In genomic region chr5:34523382-34523716, GRCh38 we compare ENCODE assay signal across 11 cellular contexts.
DNase-seq lines count a peak whose midpoint lies in the region; ATAC-seq and TF ChIP-seq lines count a peak whose summit lies in the region.
"Had no signal": no experiment of that assay in that cellular context is flagged by ENCODE, and none has a peak within 500 bp of the region (broad histone marks: within the 10 kb centered on the region; RNA-seq: fewer than 3 reads in every experiment).

No MANE protein-coding gene starts in this region.

- POLR2A ChIA-PET in PC-3 (lab: Charles Lee; ENCODE audit: unreplicated experiment) = interaction anchor here (0.6 kb wide), 1 partner anchor 105 kb away, joined by 4 read pairs; no protein-coding TSS in a partner anchor

- WGBS in hepatocyte (ENCODE audit: low lambda C conversion rate, missing lambda C conversion rate) = 4% methylated on average over 1 of the region's 1 CpG

- peaks cover 8% of the 10 kb centered on the region for H3K4me1 Mint-ChIP-seq in activated T-helper 1 cell treated with anti-CD3 and anti-CD28 coated beads, Interleukin-12 subunit alpha, Interleukin-12 subunit beta, Interleukin-2, Interleukin-4 antibody, amounts not matched to agents 30 ng/mL and 10 ng/mL and 1 ng/mL, durations not matched to agents 14 hours and 24 hours and 36 hours (ENCODE audit: low read depth)

- no peaks in the 10 kb centered on the region for H3F3A ChIP-seq in PC-3 (ENCODE audit: low read length, unreplicated experiment)

- H3K4me3 ChIP-seq in BLaER1 (no peak overlapping the region), PC-3 (ENCODE audit: low read length) (no peak overlapping the region), hepatocyte (no peak overlapping the region)
- H3K4me3 ChIP-seq: skin epidermis, upper lobe of left lung had no signal

- H3K4me1 ChIP-seq in BLaER1 (peaks cover 32% of the 10 kb centered on the region), PC-3 (ENCODE audit: insufficient read depth, low read length) (peaks cover 46% of the 10 kb centered on the region), hepatocyte (ENCODE audit: insufficient read depth) (peaks cover 5% of the 10 kb centered on the region)

- H3K9me2 ChIP-seq in PC-3 (replicated peaks; ENCODE audit: low read length) = no peaks in the 10 kb centered on the region
- H3K9me2 ChIP-seq in hepatocyte (replicated peaks; ENCODE audit: insufficient read depth) = no peaks in the 10 kb centered on the region

- H3K9me3 ChIP-seq in BLaER1 (no peaks in the 10 kb centered on the region), PC-3 (ENCODE audit: low read length) (no peaks in the 10 kb centered on the region), hepatocyte (ENCODE audit: low read depth) (no peaks in the 10 kb centered on the region)
- H3K9me3 ChIP-seq: upper lobe of left lung had no signal

- H2AFZ ChIP-seq in PC-3 (ENCODE audit: low read length) (no peak overlapping the region), hepatocyte (no peak overlapping the region)

- H3K4me3 Mint-ChIP-seq in activated T-helper 1 cell treated with anti-CD3 and anti-CD28 coated beads, Interleukin-12 subunit alpha, Interleukin-12 subunit beta, Interleukin-2, Interleukin-4 antibody, amounts not matched to agents 30 ng/mL and 10 ng/mL and 1 ng/mL, durations not matched to agents 14 hours and 24 hours and 36 hours = no peak overlapping the region
- H3K4me3 Mint-ChIP-seq: nephron progenitor cell had no signal

- H3K4me2 ChIP-seq in BLaER1 = peak overlapping the region; percentile 39
- H3K4me2 ChIP-seq in PC-3 (ENCODE audit: low read length) = no peak overlapping the region
- no peak overlapping the region for H3K4me2 ChIP-seq in hepatocyte

- CTCF ChIA-PET in PC-3 (lab: Charles Lee) = interaction anchor here (0.6 to 1.2 kb wide), 4 partner anchors 37 to 374 kb away, joined by 3 read pairs; no protein-coding TSS in a partner anchor

- H3K9me3 Mint-ChIP-seq in activated T-helper 1 cell treated with anti-CD3 and anti-CD28 coated beads, Interleukin-12 subunit alpha, Interleukin-12 subunit beta, Interleukin-2, Interleukin-4 antibody, amounts not matched to agents 30 ng/mL and 10 ng/mL and 1 ng/mL, durations not matched to agents 14 hours and 24 hours and 36 hours = no peaks in the 10 kb centered on the region
- H3K9me3 Mint-ChIP-seq: nephron progenitor cell had no signal

- TF ChIP-seq CTCF in PC-3 (conservative IDR thresholded peaks at IDR 0.05; ENCODE audit: low read depth, low read length) (no peak), hepatocyte (IDR thresholded peaks at IDR 0.05; ENCODE audit: poor library complexity) (no peak)

- H3K36me3 ChIP-seq in BLaER1 (no peaks in the 10 kb centered on the region), PC-3 (ENCODE audit: low read depth, low read length) (no peaks in the 10 kb centered on the region), hepatocyte (replicated peaks; ENCODE audit: insufficient read depth, low read depth) (no peaks in the 10 kb centered on the region)
- H3K36me3 ChIP-seq: upper lobe of left lung had no signal

- H3K79me2 ChIP-seq in PC-3 (ENCODE audit: low read length) (no peaks in the 10 kb centered on the region), hepatocyte (no peaks in the 10 kb centered on the region)

- ATAC-seq in GM21526 (IDR thresholded peaks at IDR 0.05; ENCODE audit: low FRiP score, unreplicated experiment) (peak; percentile 10), PC-3 (no peak), GM21717 (IDR thresholded peaks at IDR 0.05; ENCODE audit: unreplicated experiment) (no peak), HG03280 (IDR thresholded peaks at IDR 0.05; ENCODE audit: unreplicated experiment) (no peak), GM18873 (IDR thresholded peaks at IDR 0.05; ENCODE audit: low FRiP score, unreplicated experiment) (no peak)

- H3K36me3 Mint-ChIP-seq in activated T-helper 1 cell treated with anti-CD3 and anti-CD28 coated beads, Interleukin-12 subunit alpha, Interleukin-12 subunit beta, Interleukin-2, Interleukin-4 antibody, amounts not matched to agents 30 ng/mL and 10 ng/mL and 1 ng/mL, durations not matched to agents 14 hours and 24 hours and 36 hours (ENCODE audit: low read depth) = no peaks in the 10 kb centered on the region

- H3K27me3 Mint-ChIP-seq in activated T-helper 1 cell treated with anti-CD3 and anti-CD28 coated beads, Interleukin-12 subunit alpha, Interleukin-12 subunit beta, Interleukin-2, Interleukin-4 antibody, amounts not matched to agents 30 ng/mL and 10 ng/mL and 1 ng/mL, durations not matched to agents 14 hours and 24 hours and 36 hours (ENCODE audit: insufficient read depth) = no peaks in the 10 kb centered on the region

- H3K9ac ChIP-seq in BLaER1 (no peak overlapping the region), PC-3 (ENCODE audit: low read length) (peak overlapping the region; percentile 37)

- DNase-seq in PC-3 (no peak), hepatocyte (ENCODE audit: low spot score) (no peak)
- no peak for DNase-seq in activated T-helper 1 cell treated with anti-CD3 and anti-CD28 coated beads, Interleukin-12 subunit alpha, Interleukin-12 subunit beta, Interleukin-2, Interleukin-4 antibody, amounts not matched to agents 30 ng/mL and 10 ng/mL and 1 ng/mL, durations not matched to agents 14 hours and 24 hours and 36 hours (ENCODE audit: low spot score)

- intact Hi-C loops in PC-3 (cut with micrococcal nuclease) = loop anchor here (1.0 to 10.0 kb wide), 11 partner anchors 37 to 375 kb away; partner anchors contain the start of gene TTC23L
- intact Hi-C loops in activated T-helper 1 cell treated with anti-CD3 and anti-CD28 coated beads, Interleukin-12 subunit alpha, Interleukin-12 subunit beta, Interleukin-2, Interleukin-4 antibody, amounts not matched to agents 30 ng/mL and 10 ng/mL and 1 ng/mL, durations not matched to agents 14 hours and 24 hours and 36 hours (cut with micrococcal nuclease) = loop anchor here (1.0 to 10.0 kb wide), 5 partner anchors 36 to 480 kb away; partner anchors contain the start of genes RAI14 and TTC23L

- H3K27ac ChIP-seq in BLaER1 = no peak overlapping the region; the same call in 1 of the 2 replicates
- H3K27ac ChIP-seq in PC-3 (ENCODE audit: low read length) = peak overlapping the region; percentile 74
- peak overlapping the region; percentile 4 for H3K27ac ChIP-seq in hepatocyte

- no TSS peak for BruUV-seq in PC-3 (replicated peaks; lab: Mats Ljungman, UMichigan)

- no peaks in the 10 kb centered on the region for H3K27me3 ChIP-seq in BLaER1
- H3K27me3 ChIP-seq in PC-3 (ENCODE audit: low read length) = no peaks in the 10 kb centered on the region
- no peaks in the 10 kb centered on the region for H3K27me3 ChIP-seq in hepatocyte
- H3K27me3 ChIP-seq: upper lobe of left lung had no signal

- no peaks in the 10 kb centered on the region for H4K20me1 ChIP-seq in BLaER1
- no peaks in the 10 kb centered on the region for H4K20me1 ChIP-seq in PC-3 (ENCODE audit: low read length)
- no peaks in the 10 kb centered on the region for H4K20me1 ChIP-seq in hepatocyte (ENCODE audit: insufficient read depth, poor library complexity, severe bottlenecking)

- no peak overlapping the region for H3K27ac Mint-ChIP-seq in activated T-helper 1 cell treated with anti-CD3 and anti-CD28 coated beads, Interleukin-12 subunit alpha, Interleukin-12 subunit beta, Interleukin-2, Interleukin-4 antibody, amounts not matched to agents 30 ng/mL and 10 ng/mL and 1 ng/mL, durations not matched to agents 14 hours and 24 hours and 36 hours
- H3K27ac Mint-ChIP-seq: nephron progenitor cell had no signal
